ENCODE assay signal across 12 cellular contexts in the genomic region with DNA sequence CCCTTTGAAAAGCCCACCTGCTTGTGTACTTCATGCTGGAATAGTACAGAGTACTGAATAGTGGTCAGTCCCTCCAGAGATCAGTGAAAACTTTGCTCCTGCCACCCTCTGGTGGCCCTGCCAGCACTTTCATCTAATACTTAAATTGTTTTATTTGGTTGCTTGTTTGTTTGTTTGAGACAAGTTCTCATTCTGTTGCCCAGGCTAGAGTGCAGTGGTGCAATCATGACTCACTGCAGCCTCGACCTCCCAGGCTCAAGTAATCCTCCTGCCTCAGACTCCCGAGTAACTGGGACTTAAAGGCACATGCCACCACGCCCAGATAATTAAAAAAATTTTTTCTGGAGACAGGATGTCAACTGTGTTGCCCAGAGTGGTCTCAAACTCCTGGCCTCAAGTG. TPM values are rescaled to one million over a fixed set of nuclear protein-coding genes. Genes with fewer than 3 reads are reported as not detected.
DNase-seq lines count a peak whose midpoint lies in the region; ATAC-seq, FAIRE-seq and TF ChIP-seq lines count a peak whose summit lies in the region.
"Had no signal": no experiment of that assay in that cellular context is flagged by ENCODE, and none has a peak within 500 bp of the region (broad histone marks: within the 10 kb centered on the region; RNA-seq: fewer than 3 reads in every experiment).

No MANE protein-coding gene starts in this region.

- no peak overlapping the region for H3K27ac Mint-ChIP-seq in activated naive CD8-positive, alpha-beta T cell treated with anti-CD3 and anti-CD28 coated beads for 36 hours
- H3K27ac Mint-ChIP-seq: activated T-helper 1 cell treated with anti-CD3 and anti-CD28 coated beads, Interleukin-12 subunit alpha, Interleukin-12 subunit beta, Interleukin-2, Interleukin-4 antibody, amounts not matched to agents 30 ng/mL and 10 ng/mL and 1 ng/mL, durations not matched to agents 14 hours and 24 hours and 36 hours had no signal

- FAIRE-seq in GM12878 (lab: Jason Lieb, UNC) (no peak), HepG2 (lab: Jason Lieb, UNC) (peak; percentile 28)

- H3K79me2 ChIP-seq in GM12878 (ENCODE audit: control insufficient read depth, insufficient read depth, low read length) (peaks cover 92% of the 10 kb centered on the region), HepG2 (ENCODE audit: insufficient read depth, low read length) (peaks cover 99% of the 10 kb centered on the region)

- H4K20me1 ChIP-seq in GM12878 (ENCODE audit: control insufficient read depth, insufficient read depth) (no peaks in the 10 kb centered on the region), HepG2 (ENCODE audit: insufficient read depth, low read length) (peaks cover 16% of the 10 kb centered on the region; the same call in 1 of the 2 replicates)

- ATAC-seq in GM12878 (peak; percentile 69), HepG2 (peak; percentile 67), GM19452 (IDR thresholded peaks at IDR 0.05; ENCODE audit: unreplicated experiment) (no peak)

- POLR2A ChIA-PET in GM12878 (lab: Charles Lee), result no interaction called here
- POLR2A ChIA-PET in HepG2 (lab: Yijun Ruan, JAX), result no interaction called here

- no peak overlapping the region for H3K4me3 ChIP-seq in GM12878
- no peak overlapping the region for H3K4me3 ChIP-seq in HepG2 (replicated peaks in 1 of 3; ENCODE audit: insufficient read depth in 1 of 3, low read depth in 2 of 3, low read length in 3 of 3)
- H3K4me3 ChIP-seq: stomach had no signal

- H3K4me1 ChIP-seq in GM12878 (ENCODE audit: control insufficient read depth, insufficient read depth, low read length), result no peaks in the 10 kb centered on the region; the same call in 1 of the 2 replicates
- peaks cover 95% of the 10 kb centered on the region for H3K4me1 ChIP-seq in HepG2 (ENCODE audit: insufficient read depth, low read length)

- H3K9ac ChIP-seq in GM12878 (ENCODE audit: control insufficient read depth, insufficient read depth, low read length), result no peak overlapping the region
- H3K9ac ChIP-seq in HepG2 (ENCODE audit: insufficient read depth, low read depth, low read length), result no peak overlapping the region

- DNase-seq in DMS 273 treated with DMSO at 0.1 percent for 48 hours (lab: John Stamatoyannopoulos, UW) (peak; percentile 5), M059J (ENCODE audit: low read depth) (peak; percentile 59), GM12878 (ENCODE audit: low read depth, low spot score) (no peak), HepG2 (ENCODE audit: low spot score) (no peak), HuH-7 (ENCODE audit: low spot score) (no peak), SHP77 (lab: John Stamatoyannopoulos, UW) (no peak)
- no peak for DNase-seq in activated naive CD8-positive, alpha-beta T cell treated with anti-CD3 and anti-CD28 coated beads for 36 hours
- DNase-seq: GDM1, NCI-H187, stomach had no signal

- no peaks in the 10 kb centered on the region for H3K4me1 Mint-ChIP-seq in activated naive CD8-positive, alpha-beta T cell treated with anti-CD3 and anti-CD28 coated beads for 36 hours

- H3K9me3 Mint-ChIP-seq in activated naive CD8-positive, alpha-beta T cell treated with anti-CD3 and anti-CD28 coated beads for 36 hours, result no peaks in the 10 kb centered on the region
- H3K9me3 Mint-ChIP-seq: activated T-helper 1 cell treated with anti-CD3 and anti-CD28 coated beads, Interleukin-12 subunit alpha, Interleukin-12 subunit beta, Interleukin-2, Interleukin-4 antibody, amounts not matched to agents 30 ng/mL and 10 ng/mL and 1 ng/mL, durations not matched to agents 14 hours and 24 hours and 36 hours had no signal

- H3K4me3 Mint-ChIP-seq in activated naive CD8-positive, alpha-beta T cell treated with anti-CD3 and anti-CD28 coated beads for 36 hours, result no peak overlapping the region
- H3K4me3 Mint-ChIP-seq: activated T-helper 1 cell treated with anti-CD3 and anti-CD28 coated beads, Interleukin-12 subunit alpha, Interleukin-12 subunit beta, Interleukin-2, Interleukin-4 antibody, amounts not matched to agents 30 ng/mL and 10 ng/mL and 1 ng/mL, durations not matched to agents 14 hours and 24 hours and 36 hours had no signal

- H3K4me2 ChIP-seq in GM12878 (ENCODE audit: control insufficient read depth, insufficient read depth) (no peak overlapping the region; the same call in 1 of the 2 replicates), HepG2 (ENCODE audit: low read depth, low read length) (no peak overlapping the region)

- H2AFZ ChIP-seq in GM12878 (ENCODE audit: control insufficient read depth, low read depth, low read length) (no peak overlapping the region), HepG2 (ENCODE audit: low read length) (no peak overlapping the region)

- in situ Hi-C loops in GM12878 (cut with MboI), result no loop called here
- in situ Hi-C loops in HepG2 (cut with HindIII; ENCODE audit: extremely low pct_ligation_motif_present, low pct_unique_long_range_greater_than_20kb), result no loop called here

- peak; percentile 10 to 39 (median 20); a peak in 3 of 6 replicates for TF ChIP-seq CTCF in GM12878 (IDR thresholded peaks at IDR 0.05 in 2 of 3, conservative IDR thresholded peaks at IDR 0.05 in 1 of 3; ENCODE audit: control insufficient read depth in 2 of 3, extremely low read depth in 1 of 3, insufficient read depth in 1 of 3, low read depth in 3 of 3, low read length in 3 of 3)
- peak; percentile 59 for TF ChIP-seq CTCF in HepG2 (CRISPR knock-in tag; IDR thresholded peaks at IDR 0.05)

- BruUV-seq in GM12878 (replicated peaks; lab: Mats Ljungman, UMichigan) (no TSS peak), HepG2 (replicated peaks; lab: Mats Ljungman, UMichigan) (no TSS peak)

- H3K36me3 ChIP-seq in GM12878 (ENCODE audit: control insufficient read depth in 2 of 2, insufficient read depth in 2 of 2, low read length in 1 of 2), result peaks cover 17 to 25% of the 10 kb centered on the region in 2 experiments
- H3K36me3 ChIP-seq in HepG2 (replicated peaks in 1 of 2; ENCODE audit: control insufficient read depth in 1 of 2, insufficient read depth in 2 of 2, low read length in 2 of 2), result peaks cover 31 to 56% of the 10 kb centered on the region in 2 experiments

- RAD21 ChIA-PET in GM12878 (lab: Charles Lee; ENCODE audit: unreplicated experiment), result interaction anchor here (11.9 kb wide), 1 partner anchor 113 kb away, joined by 91 read pairs; no protein-coding TSS in a partner anchor

- SMC1A ChIA-PET in GM12878 (lab: Charles Lee; ENCODE audit: uncharacterized antibody, unreplicated experiment), result no interaction called here

- peak; percentile 47 for TF ChIP-seq RAD21 in GM12878 (IDR thresholded peaks at IDR 0.05; ENCODE audit: insufficient read depth, low read depth, low read length)
- peak; percentile 71; the same call in 1 of the 2 replicates for TF ChIP-seq RAD21 in HepG2 (CRISPR knock-in tag; IDR thresholded peaks at IDR 0.05)

- H3K36me3 Mint-ChIP-seq in activated naive CD8-positive, alpha-beta T cell treated with anti-CD3 and anti-CD28 coated beads for 36 hours, result peaks cover 8% of the 10 kb centered on the region

- intact Hi-C loops in GM12878 (cut with micrococcal nuclease; ENCODE audit: unreplicated experiment), result no loop called here
- intact Hi-C loops in HepG2 (cut with micrococcal nuclease; ENCODE audit: unreplicated experiment), result no loop called here

- H3K9me3 ChIP-seq in GM12878 (replicated peaks; ENCODE audit: control insufficient read depth, insufficient read depth, low read length) (no peaks in the 10 kb centered on the region), HepG2 (ENCODE audit: low read length) (no peaks in the 10 kb centered on the region)
- H3K9me3 ChIP-seq: stomach had no signal

- TF ChIP-seq POLR2A in GM12878 (IDR thresholded peaks at IDR 0.05; ENCODE audit: low read depth, low read length) (no peak), HepG2 (IDR thresholded peaks at IDR 0.05; ENCODE audit: insufficient read depth in 1 of 2, low read depth in 2 of 2, low read length in 2 of 2) (no peak)

- H3K27ac ChIP-seq in GM12878 (ENCODE audit: control insufficient read depth, insufficient read depth), result no peak overlapping the region
- no peak overlapping the region for H3K27ac ChIP-seq in HepG2 (ENCODE audit: extremely low read length, insufficient read depth, low read length)
- H3K27ac ChIP-seq: stomach had no signal

- 56% methylated on average over 3 of the region's 3 CpGs for WGBS in GM12878 (ENCODE audit: insufficient coverage, insufficient replicate concordance, low lambda C conversion rate, missing lambda C conversion rate)
- 87% methylated on average over 3 of the region's 3 CpGs for WGBS in HepG2 (ENCODE audit: low lambda C conversion rate)

- H3K27me3 ChIP-seq in GM12878 (replicated peaks in 1 of 2; ENCODE audit: control insufficient read depth in 2 of 2, insufficient read depth in 2 of 2, low read length in 1 of 2) (no peaks in the 10 kb centered on the region), HepG2 (ENCODE audit: control insufficient read depth in 1 of 2, insufficient read depth in 2 of 2, low read length in 2 of 2) (no peaks in the 10 kb centered on the region)
- H3K27me3 ChIP-seq: stomach had no signal

- TF ChIP-seq EP300 in GM12878 (IDR thresholded peaks at IDR 0.05; ENCODE audit: borderline replicate concordance in 1 of 2, control insufficient read depth in 1 of 2, low read depth in 2 of 2, low read length in 2 of 2) (no peak), HepG2 (IDR thresholded peaks at IDR 0.05; ENCODE audit: low read depth in 2 of 2, low read length in 2 of 2) (no peak), HepG2 (CRISPR knock-in tag; IDR thresholded peaks at IDR 0.05; ENCODE audit: borderline replicate concordance) (0 out of 2 replicates have a peak, but pooled peaks have one; percentile 3)

- H3K27me3 Mint-ChIP-seq in activated naive CD8-positive, alpha-beta T cell treated with anti-CD3 and anti-CD28 coated beads for 36 hours, result no peaks in the 10 kb centered on the region

- CTCF ChIA-PET in GM12878 (lab: Yijun Ruan, JAX), result interaction anchor here (1.1 kb wide), 1 partner anchor 102 kb away, joined by 3 read pairs; no protein-coding TSS in a partner anchor
- CTCF ChIA-PET in HepG2 (lab: Yijun Ruan, JAX; ENCODE audit: low intra/inter-chr PET ratio, low total read pairs), result interaction anchor here (0.6 to 1.4 kb wide), 3 partner anchors 9 to 42 kb away, joined by 3 to 4 read pairs (median 3); partner anchors contain the start of gene FAM83D

RNA-seq across cellular contexts. Expression of gene FAM83D, which starts 9.1 kb away (rescaled TPM):
- total RNA-seq in M059J (2014; rRNA removed; shearing (Covaris generic)), result 102 and 121 TPM in 2 replicates
- total RNA-seq in GM12878 (2013; cell fraction: nucleolus; rRNA removed), result 14.1 and 16.3 TPM in 2 replicates
- total RNA-seq in GM12878 (2014; rRNA removed) (21.5 and 21.6 TPM in 2 replicates), GM12878 (2014; rRNA removed; fragmentation: Illumina TruSeq; extraction: Trizol) (12.7 and 13.6 TPM in 2 replicates), GM12878 (2021) (16.6 and 18.2 TPM in 2 replicates), HepG2 (2016; rRNA removed; fragmentation: Illumina TruSeq; extraction: Trizol) (64.0 and 76.5 TPM in 2 replicates)
- polyA plus RNA-seq in GM12878 (2011; ENCODE audit: low read depth), result 7.7 TPM
- polyA plus RNA-seq in GM12878 (2011; rRNA removed) (32.4 and 34.8 TPM in 2 replicates), GM12878 (2014; fragmentation: Illumina TruSeq; extraction: Trizol) (19.7 and 20.2 TPM in 2 replicates), GM12878 (2014; fragmentation: Nextera tagmentation; extraction: Ambion mirVana) (1 to 10 TPM; 4.5 to 6.0 TPM), GM12878 (2014; rRNA removed) (17.4 and 19.1 TPM in 2 replicates), GM12878 (2016; fragmentation: Nextera tagmentation; extraction: Ambion mirVana) (10 to 100 TPM; 34.1 to 34.2 TPM), HepG2 (2011; rRNA removed) (26.7 and 51.4 TPM in 2 replicates)
- 28.1 and 32.3 TPM in 2 replicates for polyA plus RNA-seq in GM12878 (2011; cell fraction: cytosol; rRNA removed)
- 37.1 and 42.7 TPM in 2 replicates for polyA plus RNA-seq in GM12878 (2011; cell fraction: nucleus; rRNA removed)
- polyA plus RNA-seq in GM12878 (2012), result 9.5 and 10.5 TPM in 2 replicates
- 37.1 and 42.8 TPM in 2 replicates for polyA minus RNA-seq in GM12878 (2011; rRNA and poly(A)+ RNA removed)
- polyA minus RNA-seq in GM12878 (2011; cell fraction: cytosol; rRNA and poly(A)+ RNA removed), result 13.1 and 15.3 TPM in 2 replicates
- polyA minus RNA-seq in GM12878 (2011; cell fraction: nucleus; rRNA and poly(A)+ RNA removed), result 18.9 and 35.2 TPM in 2 replicates
- total RNA-seq in HepG2 (2016; cell fraction: cytosol; rRNA removed; fragmentation: Illumina TruSeq; extraction: Trizol; ENCODE audit: low read depth), result 7.7 and 8.1 TPM in 2 replicates
- total RNA-seq in HepG2 (2016; cell fraction: insoluble cytoplasmic fraction; rRNA removed; fragmentation: Illumina TruSeq; extraction: Trizol), result 64.0 and 71.6 TPM in 2 replicates
- total RNA-seq in HepG2 (2016; cell fraction: membrane; rRNA removed; fragmentation: Illumina TruSeq; extraction: Trizol), result 21.2 and 23.0 TPM in 2 replicates
- total RNA-seq in HepG2 (2016; cell fraction: nucleus; rRNA removed; fragmentation: Illumina TruSeq; extraction: Trizol), result 31.3 and 37.7 TPM in 2 replicates
- 28.2 and 38.6 TPM in 2 replicates for polyA plus RNA-seq in HepG2 (2011; cell fraction: cytosol; rRNA removed)
- 23.7 and 42.3 TPM in 2 replicates for polyA plus RNA-seq in HepG2 (2011; cell fraction: nucleus; rRNA removed)
- 13.4 and 27.1 TPM in 2 replicates for polyA plus RNA-seq in HepG2 (2012)
- polyA plus RNA-seq in HepG2 (2016; cell fraction: cytosol; fragmentation: Illumina TruSeq; extraction: Trizol; ENCODE audit: low read depth), result 3.9 and 4.0 TPM in 2 replicates
- 80.4 and 80.8 TPM in 2 replicates for polyA plus RNA-seq in HepG2 (2016; cell fraction: insoluble cytoplasmic fraction; fragmentation: Illumina TruSeq; extraction: Trizol; ENCODE audit: low read depth)
- 11.5 and 12.2 TPM in 2 replicates for polyA plus RNA-seq in HepG2 (2016; cell fraction: membrane; fragmentation: Illumina TruSeq; extraction: Trizol; ENCODE audit: low read depth)
- 61.5 and 62.0 TPM in 2 replicates for polyA plus RNA-seq in HepG2 (2016; cell fraction: nucleus; fragmentation: Illumina TruSeq; extraction: Trizol; ENCODE audit: insufficient read depth, low read depth)
- 42.3 and 93.4 TPM in 2 replicates for polyA minus RNA-seq in HepG2 (2011; rRNA and poly(A)+ RNA removed; ENCODE audit: low replicate concordance)
- polyA minus RNA-seq in HepG2 (2011; cell fraction: cytosol; rRNA and poly(A)+ RNA removed), result 16.7 and 27.9 TPM in 2 replicates
- polyA minus RNA-seq in HepG2 (2011; cell fraction: nucleus; rRNA and poly(A)+ RNA removed), result 19.5 and 32.3 TPM in 2 replicates
- 10 to 100 TPM; 11.8 to 14.2 TPM for total RNA-seq in activated naive CD8-positive, alpha-beta T cell treated with anti-CD3 and anti-CD28 coated beads for 36 hours

RNA-seq across cellular contexts. Expression of gene DHX35, which starts 26.9 kb away (rescaled TPM):
- total RNA-seq in M059J (2014; rRNA removed; shearing (Covaris generic)), result 15.2 and 28.6 TPM in 2 replicates
- total RNA-seq in GM12878 (2013; cell fraction: nucleolus; rRNA removed), result 38.3 and 43.4 TPM in 2 replicates
- total RNA-seq in GM12878 (2014; rRNA removed), result 19.4 and 19.5 TPM in 2 replicates
- total RNA-seq in GM12878 (2014; rRNA removed; fragmentation: Illumina TruSeq; extraction: Trizol), result 12.7 and 14.2 TPM in 2 replicates
- 13.4 and 15.6 TPM in 2 replicates for total RNA-seq in GM12878 (2021)
- 5.0 TPM for polyA plus RNA-seq in GM12878 (2011; ENCODE audit: low read depth)
- 18.6 and 21.6 TPM in 2 replicates for polyA plus RNA-seq in GM12878 (2011; rRNA removed)
- 20.5 and 20.7 TPM in 2 replicates for polyA plus RNA-seq in GM12878 (2011; cell fraction: cytosol; rRNA removed)
- polyA plus RNA-seq in GM12878 (2011; cell fraction: nucleus; rRNA removed), result 40.3 and 43.3 TPM in 2 replicates
- polyA plus RNA-seq in GM12878 (2012), result 7.0 and 7.1 TPM in 2 replicates
- polyA plus RNA-seq in GM12878 (2014; fragmentation: Illumina TruSeq; extraction: Trizol), result 18.0 and 21.9 TPM in 2 replicates
- polyA plus RNA-seq in GM12878 (2014; fragmentation: Nextera tagmentation; extraction: Ambion mirVana), result 1 to 10 TPM; 4.3 to 4.4 TPM
- polyA plus RNA-seq in GM12878 (2014; rRNA removed), result 16.0 and 16.1 TPM in 2 replicates
- 10 to 100 TPM; 12.5 to 12.8 TPM for polyA plus RNA-seq in GM12878 (2016; fragmentation: Nextera tagmentation; extraction: Ambion mirVana)
- polyA minus RNA-seq in GM12878 (2011; rRNA and poly(A)+ RNA removed), result 22.2 and 22.5 TPM in 2 replicates
- 4.4 and 5.5 TPM in 2 replicates for polyA minus RNA-seq in GM12878 (2011; cell fraction: cytosol; rRNA and poly(A)+ RNA removed)
- 13.9 and 20.0 TPM in 2 replicates for polyA minus RNA-seq in GM12878 (2011; cell fraction: nucleus; rRNA and poly(A)+ RNA removed)
- 28.7 and 30.4 TPM in 2 replicates for total RNA-seq in HepG2 (2016; rRNA removed; fragmentation: Illumina TruSeq; extraction: Trizol)
- total RNA-seq in HepG2 (2016; cell fraction: cytosol; rRNA removed; fragmentation: Illumina TruSeq; extraction: Trizol; ENCODE audit: low read depth), result 5.2 and 6.7 TPM in 2 replicates
- total RNA-seq in HepG2 (2016; cell fraction: insoluble cytoplasmic fraction; rRNA removed; fragmentation: Illumina TruSeq; extraction: Trizol), result 29.9 and 33.4 TPM in 2 replicates
- 8.6 and 10.5 TPM in 2 replicates for total RNA-seq in HepG2 (2016; cell fraction: membrane; rRNA removed; fragmentation: Illumina TruSeq; extraction: Trizol)
- total RNA-seq in HepG2 (2016; cell fraction: nucleus; rRNA removed; fragmentation: Illumina TruSeq; extraction: Trizol), result 35.4 and 36.9 TPM in 2 replicates
- 25.8 and 26.2 TPM in 2 replicates for polyA plus RNA-seq in HepG2 (2011; rRNA removed)
- polyA plus RNA-seq in HepG2 (2011; cell fraction: cytosol; rRNA removed), result 18.8 and 19.6 TPM in 2 replicates
- polyA plus RNA-seq in HepG2 (2011; cell fraction: nucleus; rRNA removed), result 58.1 and 67.7 TPM in 2 replicates
- polyA plus RNA-seq in HepG2 (2012), result 11.8 and 14.5 TPM in 2 replicates
- 1.6 and 1.8 TPM in 2 replicates for polyA plus RNA-seq in HepG2 (2016; cell fraction: cytosol; fragmentation: Illumina TruSeq; extraction: Trizol; ENCODE audit: low read depth)
- 24.2 and 25.5 TPM in 2 replicates for polyA plus RNA-seq in HepG2 (2016; cell fraction: insoluble cytoplasmic fraction; fragmentation: Illumina TruSeq; extraction: Trizol; ENCODE audit: low read depth)
- polyA plus RNA-seq in HepG2 (2016; cell fraction: membrane; fragmentation: Illumina TruSeq; extraction: Trizol; ENCODE audit: low read depth), result 4.9 TPM in 2 replicates
- polyA plus RNA-seq in HepG2 (2016; cell fraction: nucleus; fragmentation: Illumina TruSeq; extraction: Trizol; ENCODE audit: insufficient read depth, low read depth), result 45.4 and 47.2 TPM in 2 replicates
- 25.6 and 28.7 TPM in 2 replicates for polyA minus RNA-seq in HepG2 (2011; rRNA and poly(A)+ RNA removed; ENCODE audit: low replicate concordance)
- 10.4 and 11.8 TPM in 2 replicates for polyA minus RNA-seq in HepG2 (2011; cell fraction: cytosol; rRNA and poly(A)+ RNA removed)
- 46.6 and 48.2 TPM in 2 replicates for polyA minus RNA-seq in HepG2 (2011; cell fraction: nucleus; rRNA and poly(A)+ RNA removed)
- total RNA-seq in activated naive CD8-positive, alpha-beta T cell treated with anti-CD3 and anti-CD28 coated beads for 36 hours, result 10 to 100 TPM; 16.9 to 17.0 TPM

Comparison
In these comparisons a context has a peak if more than half of its experiments do, and no peak if none do; other contexts are left out.
1. DNase-seq: peak in DMS 273 treated with DMSO at 0.1 percent for 48 hours (single experiment) and M059J (single experiment); none in GM12878 (single experiment), HepG2 (single experiment), activated naive CD8-positive, alpha-beta T cell treated with anti-CD3 and anti-CD28 coated beads for 36 hours (single experiment), HuH-7 (single experiment) and SHP77 (0 of 2).